ENCODE assay signal across 10 cellular contexts in the genomic region with DNA sequence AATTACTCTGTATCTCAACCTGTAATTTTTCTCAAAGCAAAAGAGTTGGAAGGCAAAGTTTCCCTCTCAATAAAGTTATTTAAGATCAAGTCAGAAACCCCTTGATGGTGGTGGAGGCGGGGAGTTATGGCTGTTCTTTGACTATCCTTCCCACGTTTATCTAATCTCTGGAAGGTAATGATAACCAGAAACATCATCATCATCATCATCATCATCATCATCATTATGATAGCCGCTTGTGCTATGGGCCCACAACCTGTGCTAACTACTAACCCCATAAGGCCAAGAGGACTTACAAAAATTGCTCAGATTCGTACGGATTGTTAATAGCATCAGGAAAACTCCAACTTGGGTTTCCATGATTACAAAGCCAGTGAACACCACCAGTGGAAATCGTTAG.
"Had no signal": no experiment of that assay in that cellular context is flagged by ENCODE, and none has a peak within 500 bp of the region (broad histone marks: within the 10 kb centered on the region; RNA-seq: fewer than 3 reads in every experiment).

No MANE protein-coding gene starts in this region.

- H3K4me3 ChIP-seq: GM23338, K562 had no signal

- H3K4me2 ChIP-seq: GM23338 had no signal

- H2AFZ ChIP-seq: GM23338 had no signal

- FAIRE-seq: H1, H54, K562 had no signal

- H3K27ac ChIP-seq: HL-60 had no signal

- DNase-seq: H9, HCEC 1CT, HFFc6, IMR-90, KG1 had no signal

- ATAC-seq: GM23338, K562 had no signal
